In genomic region chr2:10530607-10531239, GRCh38 we compare ENCODE assay signal across 1 cellular context.
TF ChIP-seq lines count a peak whose summit lies in the region.

No MANE protein-coding gene starts in this region.

TF ChIP-seq in SK-N-SH, 30 proteins besides CTCF, POLR2A, EP300 and RAD21 (continued from another document):
- TF ChIP-seq REST (IDR thresholded peaks at IDR 0.05; ENCODE audit: low read depth, low read length) (no peak), MXI1 (IDR thresholded peaks at IDR 0.05; ENCODE audit: low read depth, low read length) (no peak), NFIC (IDR thresholded peaks at IDR 0.05; ENCODE audit: borderline replicate concordance) (no peak), TAF1 (IDR thresholded peaks at IDR 0.05; ENCODE audit: borderline replicate concordance, low read depth, low read length) (no peak), IRF3 (IDR thresholded peaks at IDR 0.05; ENCODE audit: low read depth, low read length) (no peak), USF1 (IDR thresholded peaks at IDR 0.05; ENCODE audit: borderline replicate concordance, low read depth) (no peak)
